17 cellular contexts compared by ENCODE assay signal in the genomic region with DNA sequence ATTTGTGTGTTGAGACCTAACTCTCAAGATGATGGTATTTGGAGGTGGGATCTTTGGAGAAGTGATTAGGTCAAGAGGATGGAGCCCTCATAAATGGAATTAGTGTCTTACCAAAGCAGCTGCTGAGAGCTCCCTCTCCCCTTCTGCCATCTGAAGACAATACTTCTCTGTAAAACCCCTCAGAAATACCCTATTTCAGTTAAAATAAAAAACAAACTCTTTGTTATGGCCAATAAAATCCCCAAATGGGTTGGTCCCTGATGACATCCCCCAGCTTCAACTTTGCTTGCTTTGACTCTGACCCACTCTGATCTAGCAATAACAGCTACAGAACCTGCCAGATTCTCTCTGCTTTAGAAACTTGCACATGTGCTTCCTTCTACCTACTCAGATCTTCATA.
DNase-seq lines count a peak whose midpoint lies in the region; ATAC-seq and TF ChIP-seq lines count a peak whose summit lies in the region.
"Had no signal": no experiment of that assay in that cellular context is flagged by ENCODE, and none has a peak within 500 bp of the region (broad histone marks: within the 10 kb centered on the region; RNA-seq: fewer than 3 reads in every experiment).

No MANE protein-coding gene starts in this region.

- peaks cover 76% of the 10 kb centered on the region for H3K4me1 ChIP-seq in OCI-LY3 (ENCODE audit: low read length)
- H3K4me1 ChIP-seq in GM23248 (ENCODE audit: insufficient read depth): 0 out of 2 replicates have a peak, but pooled peaks cover 2% of the 10 kb centered on the region

- ATAC-seq in GM18868 (IDR thresholded peaks at IDR 0.05; ENCODE audit: unreplicated experiment) (peak; percentile 49), GM21717 (IDR thresholded peaks at IDR 0.05; ENCODE audit: unreplicated experiment) (peak; percentile 44), HG02884 (IDR thresholded peaks at IDR 0.05; ENCODE audit: unreplicated experiment) (peak; percentile 36)
- ATAC-seq: T-helper 17 cell had no signal

- H3K27me3 ChIP-seq in OCI-LY3 (ENCODE audit: low read depth, low read length): no peaks in the 10 kb centered on the region
- H3K27me3 ChIP-seq in GM23248 (replicated peaks; ENCODE audit: insufficient read depth): no peaks in the 10 kb centered on the region

- no peaks in the 10 kb centered on the region for H3K36me3 ChIP-seq in OCI-LY3 (replicated peaks; ENCODE audit: low read depth, low read length)
- H3K36me3 ChIP-seq in GM23248 (ENCODE audit: low read depth): no peaks in the 10 kb centered on the region

- in situ Hi-C loops in GM23248 (cut with MboI): loop anchor here (10.0 kb wide), 1 partner anchor 218 kb away; no protein-coding TSS in a partner anchor

- H3K79me2 ChIP-seq in OCI-LY3 (ENCODE audit: low read length) (no peaks in the 10 kb centered on the region), GM23248 (ENCODE audit: insufficient read depth) (no peaks in the 10 kb centered on the region)

- H3K27ac ChIP-seq in OCI-LY3 (ENCODE audit: low read length) (peak overlapping the region; percentile 84), GM23248 (no peak overlapping the region)

- peak overlapping the region; percentile 41 for H3K4me3 ChIP-seq in OCI-LY3 (ENCODE audit: low read length)
- H3K4me3 ChIP-seq in GM23248: no peak overlapping the region

- no peak for DNase-seq in occipital lobe (lab: John Stamatoyannopoulos, UW)
- DNase-seq in NCI-H1105 (lab: John Stamatoyannopoulos, UW): no peak
- DNase-seq in amygdala (lab: John Stamatoyannopoulos, UW): no peak
- no peak for DNase-seq in GM23248
- DNase-seq: COR-L47, DMS153, IMR-90, Kasumi-1, NCI-H1930, NCI-H2171 treated with DMSO at 0.1 percent for 48 hours, NCI-H510A, SHP77 treated with DMSO at 0.1 percent for 48 hours, T-helper 17 cell had no signal

- H3K9me3 ChIP-seq in OCI-LY3 (ENCODE audit: insufficient read depth, low read length): no peaks in the 10 kb centered on the region
- H3K9me3 ChIP-seq in GM23248 (ENCODE audit: low read depth): no peaks in the 10 kb centered on the region

- H3K9ac ChIP-seq in OCI-LY3 (ENCODE audit: low read length) (peak overlapping the region; percentile 57), GM23248 (no peak overlapping the region)

- H2AFZ ChIP-seq in OCI-LY3 (ENCODE audit: low read depth, low read length) (no peak overlapping the region), GM23248 (no peak overlapping the region)

- TF ChIP-seq CTCF in OCI-LY3 (IDR thresholded peaks at IDR 0.05; ENCODE audit: low read depth, low read length): no peak

- H3K4me2 ChIP-seq in OCI-LY3 (ENCODE audit: low read length) (peak overlapping the region; percentile 73), GM23248 (ENCODE audit: unreplicated experiment) (no peak overlapping the region)

- no peaks in the 10 kb centered on the region for H4K20me1 ChIP-seq in OCI-LY3 (ENCODE audit: insufficient read depth, low read length)
- H4K20me1 ChIP-seq in GM23248 (ENCODE audit: insufficient read depth): no peaks in the 10 kb centered on the region

- no peaks in the 10 kb centered on the region for H3K9me2 ChIP-seq in GM23248 (ENCODE audit: insufficient read depth)

- no peaks in the 10 kb centered on the region for H3F3A ChIP-seq in GM23248 (ENCODE audit: insufficient read depth)
